17 cellular contexts compared by ENCODE assay signal in genomic region chrX:101749436-101749835, GRCh38.
"Had no signal": no experiment of that assay in that cellular context is flagged by ENCODE, and none has a peak within 500 bp of the region (broad histone marks: within the 10 kb centered on the region; RNA-seq: fewer than 3 reads in every experiment).

No MANE protein-coding gene starts in this region.

- H3K9me3 Mint-ChIP-seq: effector memory CD8-positive, alpha-beta T cell had no signal

- H3K27ac Mint-ChIP-seq: activated CD4-positive, alpha-beta T cell treated with anti-CD3 and anti-CD28 coated beads for 36 hours; activated CD8-positive, alpha-beta T cell treated with anti-CD3 and anti-CD28 coated beads, Interleukin-2, amount 10 ng/mL, durations not matched to agents 7 days and 5 days; effector memory CD8-positive, alpha-beta T cell; nephron; stimulated activated memory B cell treated with anti-CD40 and anti-IgM and Interleukin-4, amounts not matched to agents 10 μg/mL and 1 μg/mL and 100 μg/mL, for 72 hours had no signal

- H3K4me3 ChIP-seq: prostate gland, right lobe of liver, spleen, transverse colon had no signal

- H3K36me3 Mint-ChIP-seq: stimulated activated memory B cell treated with anti-CD40 and anti-IgM and Interleukin-4, amounts not matched to agents 10 μg/mL and 1 μg/mL and 100 μg/mL, for 72 hours had no signal

- DNase-seq: activated CD4-positive, alpha-beta T cell treated with anti-CD3 and anti-CD28 coated beads for 36 hours; activated CD8-positive, alpha-beta memory T cell treated with anti-CD3 and anti-CD28 coated beads, Interleukin-2, amount 50 U/mL, for 48 hours; activated CD8-positive, alpha-beta T cell treated with anti-CD3 and anti-CD28 coated beads, Interleukin-2, amount 10 ng/mL, durations not matched to agents 7 days and 5 days; caudate nucleus; cortex of kidney; effector memory CD8-positive, alpha-beta T cell; hypothalamus; left cardiac atrium; right lobe of liver; spleen; stimulated activated CD4-positive, alpha-beta T cell treated with anti-CD3 and anti-CD28 coated beads, Interleukin-1b, Interleukin-23, amount 100 ng/mL, for 48 hours; T-helper 1 cell; transverse colon; WERI-Rb-1 had no signal

- H3K4me1 Mint-ChIP-seq: activated CD4-positive, alpha-beta T cell treated with anti-CD3 and anti-CD28 coated beads for 36 hours; stimulated activated memory B cell treated with anti-CD40 and anti-IgM and Interleukin-4, amounts not matched to agents 10 μg/mL and 1 μg/mL and 100 μg/mL, for 72 hours had no signal

- H3K4me1 ChIP-seq: prostate gland, right lobe of liver, spleen, transverse colon had no signal

- ATAC-seq: activated CD4-positive, alpha-beta T cell treated with anti-CD3 and anti-CD28 coated beads for 36 hours; activated CD8-positive, alpha-beta T cell treated with anti-CD3 and anti-CD28 coated beads, Interleukin-2, amount 10 ng/mL, durations not matched to agents 7 days and 5 days; effector memory CD8-positive, alpha-beta T cell; left cardiac atrium; right lobe of liver; stimulated activated memory B cell treated with anti-CD40 and anti-IgM and Interleukin-4, amounts not matched to agents 10 μg/mL and 1 μg/mL and 100 μg/mL, for 72 hours had no signal

- H3K4me3 Mint-ChIP-seq: activated CD4-positive, alpha-beta T cell treated with anti-CD3 and anti-CD28 coated beads for 36 hours; activated CD8-positive, alpha-beta T cell treated with anti-CD3 and anti-CD28 coated beads, Interleukin-2, amount 10 ng/mL, durations not matched to agents 7 days and 5 days; effector memory CD8-positive, alpha-beta T cell; nephron; stimulated activated memory B cell treated with anti-CD40 and anti-IgM and Interleukin-4, amounts not matched to agents 10 μg/mL and 1 μg/mL and 100 μg/mL, for 72 hours had no signal

- H3K27ac ChIP-seq: prostate gland, right lobe of liver, spleen, transverse colon, WERI-Rb-1 had no signal

- H3K36me3 ChIP-seq: prostate gland, right lobe of liver, spleen, transverse colon, WERI-Rb-1 had no signal

- H3K9me3 ChIP-seq: prostate gland, right lobe of liver, transverse colon had no signal

- H3K27me3 ChIP-seq: spleen, transverse colon had no signal
